In the genomic region with DNA sequence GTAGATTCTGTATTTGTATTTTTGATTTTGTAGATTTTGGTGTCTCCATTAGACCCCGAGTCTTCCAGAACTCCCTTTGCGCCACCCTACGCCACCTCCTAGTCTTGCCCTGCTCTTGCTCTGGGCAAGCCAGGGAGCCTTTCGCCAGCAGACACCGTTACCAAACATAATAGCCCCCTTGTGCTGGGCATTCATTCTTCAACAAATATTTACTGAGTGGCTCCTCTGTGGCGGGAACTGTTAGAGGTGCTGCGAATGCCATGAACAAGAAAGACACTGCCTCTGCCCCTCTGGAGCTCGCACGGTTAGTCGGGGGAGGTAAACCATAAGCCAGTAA, we compare ENCODE assay signal across 8 cellular contexts. TPM values are rescaled to one million over a fixed set of nuclear protein-coding genes. Genes with fewer than 3 reads are reported as not detected.
DNase-seq lines count a peak whose midpoint lies in the region; ATAC-seq, FAIRE-seq and TF ChIP-seq lines count a peak whose summit lies in the region.

No MANE protein-coding gene starts in this region.

- no peaks in the 10 kb centered on the region for H3K9me3 Mint-ChIP-seq in activated naive CD4-positive, alpha-beta T cell treated with anti-CD3 and anti-CD28 coated beads, Interleukin-2, amount 50 U/mL, for 72 hours

- H4K20me1 ChIP-seq in BLaER1 (peaks cover 30% of the 10 kb centered on the region), keratinocyte (ENCODE audit: control insufficient read depth, extremely low read depth, insufficient read depth, low read length) (peaks cover 3% of the 10 kb centered on the region)

- H3K4me1 ChIP-seq in BLaER1 (peaks cover 48% of the 10 kb centered on the region), keratinocyte (ENCODE audit: control insufficient read depth, extremely low read depth, insufficient read depth, low read length) (peaks cover 35% of the 10 kb centered on the region)

- peak overlapping the region; percentile 74 to 76 for H3K27ac Mint-ChIP-seq in activated naive CD4-positive, alpha-beta T cell treated with anti-CD3 and anti-CD28 coated beads, Interleukin-2, amount 50 U/mL, for 72 hours

- no peaks in the 10 kb centered on the region for H3K9me3 ChIP-seq in BLaER1
- no peaks in the 10 kb centered on the region for H3K9me3 ChIP-seq in keratinocyte (ENCODE audit: control insufficient read depth, low read depth, low read length)

- H2AFZ ChIP-seq in keratinocyte (ENCODE audit: control insufficient read depth, low read length), result peak overlapping the region; percentile 83

- peaks cover 3% of the 10 kb centered on the region for H3K79me2 ChIP-seq in keratinocyte (ENCODE audit: control insufficient read depth, insufficient read depth, low read length)

- H3K27me3 ChIP-seq in BLaER1 (no peaks in the 10 kb centered on the region), HL-60 (ENCODE audit: insufficient read depth, poor library complexity, severe bottlenecking) (no peaks in the 10 kb centered on the region), keratinocyte (ENCODE audit: control insufficient read depth, extremely low read depth, insufficient read depth, low read length) (no peaks in the 10 kb centered on the region)

- H3K9me1 ChIP-seq in keratinocyte (ENCODE audit: control insufficient read depth, extremely low read depth, insufficient read depth, low read length), result peaks cover 2% of the 10 kb centered on the region

- no peak for DNase-seq in HL-60 (ENCODE audit: low read depth in 1 of 2, low spot score in 1 of 2)
- DNase-seq in activated naive CD4-positive, alpha-beta T cell treated with anti-CD3 and anti-CD28 coated beads, Interleukin-2, amount 50 U/mL, for 72 hours (ENCODE audit: low spot score in 2 of 2), result no peak
- no peak for DNase-seq in keratinocyte (ENCODE audit: low read depth, low spot score)
- DNase-seq in substantia nigra (lab: John Stamatoyannopoulos, UW), result peak in 22 of 49 donors; percentile 17 to 73 (median 44)
- no peak for DNase-seq in cerebellar cortex (ENCODE audit: low spot score)
- DNase-seq in SIG-M5 (lab: John Stamatoyannopoulos, UW), result no peak

- H3K4me3 ChIP-seq in BLaER1 (peak overlapping the region; percentile 92), HL-60 (replicated peaks; ENCODE audit: insufficient read depth, low read length) (peak overlapping the region; percentile 88), keratinocyte (ENCODE audit: control insufficient read depth in 2 of 3, extremely low read depth in 1 of 3, insufficient read depth in 2 of 3, low read depth in 1 of 3, low read length in 3 of 3) (peak overlapping the region; percentile 69 to 85 (median 76))

- TF ChIP-seq CTCF in HL-60 (IDR thresholded peaks at IDR 0.05; ENCODE audit: insufficient read depth, low read length) (no peak), keratinocyte (optimal IDR thresholded peaks at IDR 0.05 in 1 of 3, IDR thresholded peaks at IDR 0.05 in 1 of 3, conservative IDR thresholded peaks at IDR 0.05 in 1 of 3; ENCODE audit: extremely low read depth in 1 of 3, insufficient read depth in 2 of 3, low read length in 3 of 3) (no peak)

- H3K27ac ChIP-seq in BLaER1, result peak overlapping the region; percentile 88
- H3K27ac ChIP-seq in HL-60 (replicated peaks), result peak overlapping the region; percentile 68
- H3K27ac ChIP-seq in keratinocyte (ENCODE audit: control insufficient read depth, insufficient read depth, low read length), result peak overlapping the region; percentile 65
- H3K27ac ChIP-seq in substantia nigra (ENCODE audit: low read depth, low read length, poor library complexity, severe bottlenecking), result peak overlapping the region; percentile 90

- H3K4me2 ChIP-seq in BLaER1, result peak overlapping the region; percentile 88
- peak overlapping the region; percentile 86 for H3K4me2 ChIP-seq in keratinocyte (ENCODE audit: control insufficient read depth, extremely low read depth, insufficient read depth, low read depth, low read length)

- no peak for FAIRE-seq in keratinocyte (lab: Jason Lieb, UNC)

- H3K9ac ChIP-seq in BLaER1, result peak overlapping the region; percentile 94
- H3K9ac ChIP-seq in keratinocyte (ENCODE audit: control insufficient read depth, extremely low read depth, insufficient read depth, low read length), result peak overlapping the region; percentile 76

- H3K36me3 ChIP-seq in BLaER1 (peaks cover 25% of the 10 kb centered on the region), keratinocyte (ENCODE audit: control insufficient read depth in 2 of 2, extremely low read depth in 1 of 2, insufficient read depth in 2 of 2, low read length in 2 of 2) (peaks cover 0 to 7% of the 10 kb centered on the region in 2 experiments)

- no peak for ATAC-seq in activated naive CD4-positive, alpha-beta T cell treated with anti-CD3 and anti-CD28 coated beads, Interleukin-2, amount 50 U/mL, for 72 hours
- ATAC-seq in GM19397 (IDR thresholded peaks at IDR 0.05; ENCODE audit: unreplicated experiment), result no peak

- H3K36me3 Mint-ChIP-seq in activated naive CD4-positive, alpha-beta T cell treated with anti-CD3 and anti-CD28 coated beads, Interleukin-2, amount 50 U/mL, for 72 hours, result no peaks in the 10 kb centered on the region

- dilution Hi-C loops in keratinocyte (cut with MboI; ENCODE audit: extremely low pct_ligation_motif_present, low sequenced_read_pairs), result no loop called here

RNA-seq across cellular contexts. Expression of a gene that starts 0.8 kb away (rescaled TPM):
- 10 to 100 TPM in 1 of 2 donors, 1 to 10 TPM in 1; 4.6 to 11.1 TPM for total RNA-seq in activated naive CD4-positive, alpha-beta T cell treated with anti-CD3 and anti-CD28 coated beads, Interleukin-2, amount 50 U/mL, for 72 hours
- polyA plus RNA-seq in keratinocyte, result 15.4 to 19.7 TPM (median 16.1 TPM) in 3 replicates
- polyA plus RNA-seq in keratinocyte (2011; ENCODE audit: low read depth), result 22.3 TPM
- 12.5 and 16.6 TPM in 2 replicates for polyA plus RNA-seq in keratinocyte (2011; cell fraction: cytosol; rRNA removed)
- polyA plus RNA-seq in keratinocyte (2011; cell fraction: nucleus; rRNA removed), result 19.9 and 20.1 TPM in 2 replicates
- polyA plus RNA-seq in keratinocyte (2012; ENCODE audit: low replicate concordance), result 17.5 and 29.9 TPM in 2 replicates
- 21.9 to 55.3 TPM (median 40.2 TPM) in 3 replicates for polyA minus RNA-seq in keratinocyte
- polyA minus RNA-seq in keratinocyte (2011; cell fraction: cytosol; rRNA and poly(A)+ RNA removed), result 20.7 TPM
- 11.0 and 16.5 TPM in 2 replicates for polyA minus RNA-seq in keratinocyte (2011; cell fraction: nucleus; rRNA and poly(A)+ RNA removed)

RNA-seq across cellular contexts. Expression of a gene that starts 52.3 kb away (rescaled TPM):
- total RNA-seq in activated naive CD4-positive, alpha-beta T cell treated with anti-CD3 and anti-CD28 coated beads, Interleukin-2, amount 50 U/mL, for 72 hours, result 10 to 100 TPM; 15.8 to 15.9 TPM
- polyA plus RNA-seq in keratinocyte, result 6.7 to 10.2 TPM (median 7.0 TPM) in 3 replicates
- polyA plus RNA-seq in keratinocyte (2011; ENCODE audit: low read depth), result 2.1 TPM
- 5.9 and 8.7 TPM in 2 replicates for polyA plus RNA-seq in keratinocyte (2011; cell fraction: cytosol; rRNA removed)
- polyA plus RNA-seq in keratinocyte (2011; cell fraction: nucleus; rRNA removed), result 4.0 and 6.8 TPM in 2 replicates
- 6.6 and 8.0 TPM in 2 replicates for polyA plus RNA-seq in keratinocyte (2012; ENCODE audit: low replicate concordance)
- 1.2 to 5.2 TPM (median 2.5 TPM) in 3 replicates for polyA minus RNA-seq in keratinocyte
- polyA minus RNA-seq in keratinocyte (2011; cell fraction: cytosol; rRNA and poly(A)+ RNA removed), result 4.2 TPM
- polyA minus RNA-seq in keratinocyte (2011; cell fraction: nucleus; rRNA and poly(A)+ RNA removed), result 1.6 and 3.1 TPM in 2 replicates
